In the genomic region with DNA sequence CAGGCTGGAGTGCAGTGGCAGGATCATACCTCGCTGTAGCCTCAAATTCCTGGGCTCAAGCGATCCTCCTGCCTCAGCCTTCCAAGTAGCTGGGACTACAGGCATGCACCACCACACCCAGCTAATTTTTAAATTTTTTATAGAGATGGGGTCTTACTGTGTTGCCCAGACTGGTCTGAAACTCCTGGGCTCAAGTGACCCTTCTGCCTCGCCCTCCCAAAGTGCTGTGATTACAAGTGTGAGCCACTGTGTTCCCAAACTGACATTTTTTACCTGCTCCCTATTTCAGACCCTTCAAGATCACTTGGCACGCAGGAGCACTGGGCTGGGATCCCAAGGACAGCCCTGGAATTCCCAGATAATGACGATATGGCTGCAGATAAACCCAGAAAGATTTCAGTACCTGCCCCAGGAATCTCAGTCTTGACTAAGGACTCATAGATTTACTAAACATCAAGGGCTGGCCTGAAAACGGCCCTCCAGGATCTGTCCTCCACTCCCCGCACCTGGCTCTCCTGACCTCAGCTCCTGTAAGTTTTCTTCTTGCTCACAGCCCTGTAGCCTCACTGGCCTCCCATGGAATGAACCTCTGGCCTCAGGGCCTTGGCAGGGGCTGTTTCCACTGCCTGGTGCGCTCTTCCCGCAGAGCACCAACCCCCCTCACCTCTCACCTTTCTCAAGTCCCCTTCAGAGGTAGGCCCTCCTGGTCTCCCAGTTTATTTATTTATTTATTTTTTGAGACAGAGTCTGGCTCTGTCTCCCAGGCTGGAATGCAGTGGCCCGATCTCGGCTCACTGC, we compare ENCODE assay signal across 1 cellular context.
TF ChIP-seq lines count a peak whose summit lies in the region.

No MANE protein-coding gene starts in this region.

TF ChIP-seq in HepG2, 621 proteins besides CTCF, POLR2A, EP300 and RAD21:
- TF ChIP-seq CREM (IDR thresholded peaks at IDR 0.05) (no peak), CREM (CRISPR knock-in tag; IDR thresholded peaks at IDR 0.05) (no peak), MIXL1 (CRISPR knock-in tag; IDR thresholded peaks at IDR 0.05) (no peak), ZNF160 (CRISPR knock-in tag; IDR thresholded peaks at IDR 0.05) (no peak), ZNF121 (CRISPR knock-in tag; IDR thresholded peaks at IDR 0.05) (peak; percentile 59; the same call in 1 of the 2 replicates), ZNF296 (CRISPR knock-in tag; conservative IDR thresholded peaks at IDR 0.05) (no peak), ZNF124 (CRISPR knock-in tag; IDR thresholded peaks at IDR 0.05) (no peak), ZNF770 (CRISPR knock-in tag; IDR thresholded peaks at IDR 0.05) (0 out of 2 replicates have a peak, but pooled peaks have one; percentile 18)
- TF ChIP-seq, protein P1, sequence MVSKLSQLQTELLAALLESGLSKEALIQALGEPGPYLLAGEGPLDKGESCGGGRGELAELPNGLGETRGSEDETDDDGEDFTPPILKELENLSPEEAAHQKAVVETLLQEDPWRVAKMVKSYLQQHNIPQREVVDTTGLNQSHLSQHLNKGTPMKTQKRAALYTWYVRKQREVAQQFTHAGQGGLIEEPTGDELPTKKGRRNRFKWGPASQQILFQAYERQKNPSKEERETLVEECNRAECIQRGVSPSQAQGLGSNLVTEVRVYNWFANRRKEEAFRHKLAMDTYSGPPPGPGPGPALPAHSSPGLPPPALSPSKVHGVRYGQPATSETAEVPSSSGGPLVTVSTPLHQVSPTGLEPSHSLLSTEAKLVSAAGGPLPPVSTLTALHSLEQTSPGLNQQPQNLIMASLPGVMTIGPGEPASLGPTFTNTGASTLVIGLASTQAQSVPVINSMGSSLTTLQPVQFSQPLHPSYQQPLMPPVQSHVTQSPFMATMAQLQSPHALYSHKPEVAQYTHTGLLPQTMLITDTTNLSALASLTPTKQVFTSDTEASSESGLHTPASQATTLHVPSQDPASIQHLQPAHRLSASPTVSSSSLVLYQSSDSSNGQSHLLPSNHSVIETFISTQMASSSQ (IDR thresholded peaks at IDR 0.05; ENCODE audit: low read depth), result no peak
- TF ChIP-seq, protein P1 (CRISPR knock-in tag; IDR thresholded peaks at IDR 0.05; ENCODE audit: borderline replicate concordance), result no peak
